Comparison of ENCODE assay signal across 12 cellular contexts in genomic region chr15:82105458-82106205, GRCh38. TPM values are rescaled to one million over a fixed set of nuclear protein-coding genes. Genes with fewer than 3 reads are reported as not detected.
DNase-seq lines count a peak whose midpoint lies in the region; ATAC-seq, FAIRE-seq and TF ChIP-seq lines count a peak whose summit lies in the region.
"Had no signal": no experiment of that assay in that cellular context is flagged by ENCODE, and none has a peak within 500 bp of the region (broad histone marks: within the 10 kb centered on the region; RNA-seq: fewer than 3 reads in every experiment).

No MANE protein-coding gene starts in this region.

- TF ChIP-seq CTCF in HEK293 (tag by site-specific recombination; IDR thresholded peaks at IDR 0.05) (no peak), RWPE2 (IDR thresholded peaks at IDR 0.05; ENCODE audit: poor library complexity, severe bottlenecking) (peak; percentile 28), kidney (IDR thresholded peaks at IDR 0.05; ENCODE audit: borderline replicate concordance, extremely low read depth, insufficient read depth) (no peak)

- FAIRE-seq in islet of Langerhans (lab: Jason Lieb, UNC) = peak; percentile 94
- FAIRE-seq in kidney (lab: Jason Lieb, UNC) = no peak
- FAIRE-seq: endothelial cell of umbilical vein had no signal

- H3K4me3 ChIP-seq in HEK293 (ENCODE audit: low read depth, low read length) (no peak overlapping the region), RWPE2 (ENCODE audit: severe bottlenecking) (no peak overlapping the region), kidney (ENCODE audit: low read length in 2 of 2) (no peak overlapping the region)

- H3K36me3 ChIP-seq in HEK293 (ENCODE audit: control insufficient read depth in 2 of 2, insufficient read depth in 1 of 2, low read length in 2 of 2) (no peaks in the 10 kb centered on the region), RWPE2 (ENCODE audit: low read depth) (no peaks in the 10 kb centered on the region), kidney (ENCODE audit: control insufficient read depth in 1 of 2, insufficient read depth in 2 of 2, low read length in 2 of 2) (no peaks in the 10 kb centered on the region)

- POLR2A ChIA-PET in HEK293 (lab: Yijun Ruan, JAX) = no interaction called here

- H3K9me3 Mint-ChIP-seq in natural killer cell treated with Interleukin-12 subunit alpha and Interleukin-12 subunit beta and Interleukin-15 and Interleukin-18, amount 100 ng/mL, for 72 hours = no peaks in the 10 kb centered on the region
- H3K9me3 Mint-ChIP-seq: naive thymus-derived CD4-positive, alpha-beta T cell had no signal

- H3K27ac ChIP-seq in HEK293 (ENCODE audit: extremely low read depth, low read depth, low read length) (no peak overlapping the region), RWPE2 (ENCODE audit: poor library complexity, severe bottlenecking) (peak overlapping the region; percentile 18), kidney (ENCODE audit: low read depth in 2 of 2, low read length in 2 of 2) (no peak overlapping the region)

- H3K4me1 ChIP-seq in HEK293 (ENCODE audit: control insufficient read depth, insufficient read depth, low read length) = no peaks in the 10 kb centered on the region
- H3K4me1 ChIP-seq in RWPE2 (ENCODE audit: insufficient read depth, poor library complexity, severe bottlenecking) = peaks cover 11% of the 10 kb centered on the region
- H3K4me1 ChIP-seq in kidney (ENCODE audit: control insufficient read depth in 1 of 2, insufficient read depth in 1 of 2, low read depth in 1 of 2, low read length in 2 of 2) = no peaks in the 10 kb centered on the region

- DNase-seq in AG08396 (ENCODE audit: low spot score) = peak; percentile 37
- DNase-seq in RWPE2 (ENCODE audit: low spot score) = no peak
- DNase-seq in epidermal melanocyte (ENCODE audit: insufficient read length, low spot score) = no peak
- DNase-seq in kidney = no peak
- DNase-seq in natural killer cell treated with Interleukin-12 subunit alpha and Interleukin-12 subunit beta and Interleukin-15 and Interleukin-18, amount 100 ng/mL, for 72 hours (ENCODE audit: low spot score) = no peak
- no peak for DNase-seq in stimulated activated CD4-positive, alpha-beta T cell treated with anti-CD3 and anti-CD28 coated beads, Interleukin-15, amount 100 ng/mL, for 24 hours
- DNase-seq: naive thymus-derived CD4-positive, alpha-beta T cell; NCI-H1092; T-helper 1 cell had no signal

- H3K4me3 Mint-ChIP-seq in natural killer cell treated with Interleukin-12 subunit alpha and Interleukin-12 subunit beta and Interleukin-15 and Interleukin-18, amount 100 ng/mL, for 72 hours = no peak overlapping the region
- H3K4me3 Mint-ChIP-seq: naive thymus-derived CD4-positive, alpha-beta T cell had no signal

- no peaks in the 10 kb centered on the region for H3K36me3 Mint-ChIP-seq in natural killer cell treated with Interleukin-12 subunit alpha and Interleukin-12 subunit beta and Interleukin-15 and Interleukin-18, amount 100 ng/mL, for 72 hours
- H3K36me3 Mint-ChIP-seq: naive thymus-derived CD4-positive, alpha-beta T cell had no signal

- intact Hi-C loops in kidney (cut with DNase I) = no loop called here

- H3K27ac Mint-ChIP-seq in natural killer cell treated with Interleukin-12 subunit alpha and Interleukin-12 subunit beta and Interleukin-15 and Interleukin-18, amount 100 ng/mL, for 72 hours = no peak overlapping the region
- H3K27ac Mint-ChIP-seq: naive thymus-derived CD4-positive, alpha-beta T cell had no signal

- peak; percentile 30 for ATAC-seq in RWPE2 (ENCODE audit: low read depth)
- ATAC-seq in natural killer cell treated with Interleukin-12 subunit alpha and Interleukin-12 subunit beta and Interleukin-15 and Interleukin-18, amount 100 ng/mL, for 72 hours = no peak
- ATAC-seq: naive thymus-derived CD4-positive, alpha-beta T cell had no signal

- H3K9me3 ChIP-seq in HEK293 (ENCODE audit: control insufficient read depth, insufficient read depth, low read depth, low read length) (no peaks in the 10 kb centered on the region), RWPE2 (ENCODE audit: severe bottlenecking) (no peaks in the 10 kb centered on the region), kidney (ENCODE audit: control insufficient read depth in 1 of 2, low read length in 2 of 2) (no peaks in the 10 kb centered on the region)

- no peaks in the 10 kb centered on the region for H3K27me3 Mint-ChIP-seq in natural killer cell treated with Interleukin-12 subunit alpha and Interleukin-12 subunit beta and Interleukin-15 and Interleukin-18, amount 100 ng/mL, for 72 hours

- CTCF ChIA-PET in HEK293 (lab: Yijun Ruan, JAX) = interaction anchor here (0.6 to 3.0 kb wide), 9 partner anchors 25 to 1084 kb away, joined by 3 to 9 read pairs (median 4); no protein-coding TSS in a partner anchor

- no peaks in the 10 kb centered on the region for H3K27me3 ChIP-seq in RWPE2 (ENCODE audit: insufficient read depth, poor library complexity, severe bottlenecking)

- H3K9ac ChIP-seq in kidney (ENCODE audit: low read length in 2 of 2) = no peak overlapping the region

- H3K4me1 Mint-ChIP-seq in natural killer cell treated with Interleukin-12 subunit alpha and Interleukin-12 subunit beta and Interleukin-15 and Interleukin-18, amount 100 ng/mL, for 72 hours (ENCODE audit: low read depth in 2 of 2) = peaks cover 0 to 8% of the 10 kb centered on the region in 2 donors

TF ChIP-seq in HEK293, 187 proteins besides CTCF, POLR2A, EP300 and RAD21:
- TF ChIP-seq ZNF654 (tag by site-specific recombination; IDR thresholded peaks at IDR 0.05; ENCODE audit: low read depth) (peak; percentile 8; the same call in 1 of the 2 replicates), PRDM1 (tag by site-specific recombination; IDR thresholded peaks at IDR 0.05) (0 out of 2 replicates have a peak, but pooled peaks have one; percentile 6)
- TF ChIP-seq, protein P1, sequence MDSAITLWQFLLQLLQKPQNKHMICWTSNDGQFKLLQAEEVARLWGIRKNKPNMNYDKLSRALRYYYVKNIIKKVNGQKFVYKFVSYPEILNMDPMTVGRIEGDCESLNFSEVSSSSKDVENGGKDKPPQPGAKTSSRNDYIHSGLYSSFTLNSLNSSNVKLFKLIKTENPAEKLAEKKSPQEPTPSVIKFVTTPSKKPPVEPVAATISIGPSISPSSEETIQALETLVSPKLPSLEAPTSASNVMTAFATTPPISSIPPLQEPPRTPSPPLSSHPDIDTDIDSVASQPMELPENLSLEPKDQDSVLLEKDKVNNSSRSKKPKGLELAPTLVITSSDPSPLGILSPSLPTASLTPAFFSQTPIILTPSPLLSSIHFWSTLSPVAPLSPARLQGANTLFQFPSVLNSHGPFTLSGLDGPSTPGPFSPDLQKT (IDR thresholded peaks at IDR 0.05; ENCODE audit: borderline replicate concordance, low read depth, low read length) = no peak

RNA-seq across cellular contexts. Expression of gene MEX3B, which starts 59.8 kb away (rescaled TPM):
- total RNA-seq in kidney = 0.91 TPM
- polyA plus RNA-seq in kidney (ENCODE audit: insufficient read depth, low read depth, low replicate concordance) = 0.28 TPM
- total RNA-seq in natural killer cell treated with Interleukin-12 subunit alpha and Interleukin-12 subunit beta and Interleukin-15 and Interleukin-18, amount 100 ng/mL, for 72 hours = under 1 TPM; 0.67 to 0.83 TPM
